In the genomic region with DNA sequence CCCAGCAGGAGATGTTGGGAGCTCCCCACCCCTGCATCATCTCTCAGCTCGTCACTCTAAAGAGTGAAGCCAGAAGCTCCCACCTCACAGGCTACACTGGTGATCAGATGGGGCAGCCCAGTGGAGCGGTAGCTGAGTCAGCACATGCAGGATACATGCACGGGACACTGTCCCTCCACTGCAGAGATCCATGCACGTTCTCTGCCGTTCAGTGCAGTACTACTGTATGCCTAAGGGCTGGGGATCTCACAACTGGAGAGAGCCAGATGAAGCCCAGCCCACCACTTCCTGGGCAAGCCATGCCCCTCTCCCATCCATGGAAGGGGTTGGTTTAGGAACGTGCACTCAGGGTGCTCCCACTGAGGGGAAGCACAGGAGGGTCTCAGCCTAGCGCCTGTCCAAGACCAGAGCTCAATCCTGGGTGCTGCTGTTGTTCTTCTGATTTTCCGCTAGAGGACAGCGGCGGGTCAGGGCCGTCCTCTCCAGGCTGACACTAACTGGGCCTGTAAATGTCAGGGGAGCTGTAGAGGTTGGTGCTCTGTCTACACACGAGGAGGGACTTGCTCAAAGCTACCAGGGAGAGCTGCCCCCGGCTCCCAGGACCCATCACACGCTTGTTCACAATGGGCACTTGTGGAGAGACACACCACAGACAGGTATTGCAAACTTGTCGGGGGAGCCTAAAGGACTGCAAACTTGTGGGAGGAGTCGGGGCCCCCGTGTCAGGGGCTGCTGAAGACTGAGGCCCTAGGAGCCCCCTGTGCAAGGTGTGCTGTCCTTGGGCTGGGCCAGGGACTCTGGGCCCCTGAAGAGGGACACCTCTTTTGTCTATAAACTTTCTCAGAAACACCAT, we compare ENCODE assay signal across 8 cellular contexts. TPM values are rescaled to one million over a fixed set of nuclear protein-coding genes. Genes with fewer than 3 reads are reported as not detected.
DNase-seq lines count a peak whose midpoint lies in the region; ATAC-seq and TF ChIP-seq lines count a peak whose summit lies in the region.

No MANE protein-coding gene starts in this region.

- TF ChIP-seq POLR2A in breast epithelium (IDR thresholded peaks at IDR 0.05): no peak
- TF ChIP-seq POLR2A in tibial nerve (IDR thresholded peaks at IDR 0.05): no peak

- H3K27me3 ChIP-seq in HL-60 (ENCODE audit: insufficient read depth, poor library complexity, severe bottlenecking): peaks cover 2% of the 10 kb centered on the region
- peaks cover 0 to 4% of the 10 kb centered on the region in 2 donors for H3K27me3 ChIP-seq in breast epithelium
- no peaks in the 10 kb centered on the region for H3K27me3 ChIP-seq in tibial nerve

- no peak overlapping the region for H3K4me3 ChIP-seq in HL-60 (replicated peaks; ENCODE audit: insufficient read depth, low read length)
- H3K4me3 ChIP-seq in breast epithelium: no peak overlapping the region
- H3K4me3 ChIP-seq in tibial nerve: no peak overlapping the region

- peak; percentile 62 for ATAC-seq in GM21381 (IDR thresholded peaks at IDR 0.05; ENCODE audit: unreplicated experiment)
- peak; percentile 79 for ATAC-seq in left colon

- no peak for TF ChIP-seq EP300 in tibial nerve (IDR thresholded peaks at IDR 0.05)

- DNase-seq in NCI-H2171 treated with DMSO at 0.1 percent for 48 hours (lab: John Stamatoyannopoulos, UW) (peak; percentile 10), NCI-H2171 (lab: John Stamatoyannopoulos, UW) (no peak), HL-60 (ENCODE audit: low read depth in 1 of 2, low spot score in 1 of 2) (peak; percentile 25 to 61), RWPE1 (ENCODE audit: low spot score) (peak; percentile 53), breast epithelium (ENCODE audit: low spot score in 2 of 2) (no peak), left colon (peak; percentile 52), tibial nerve (ENCODE audit: low spot score in 2 of 2) (no peak)

- H3K9me3 ChIP-seq in breast epithelium: no peaks in the 10 kb centered on the region
- no peaks in the 10 kb centered on the region for H3K9me3 ChIP-seq in tibial nerve

- H3K27ac ChIP-seq in HL-60 (replicated peaks): no peak overlapping the region
- no peak overlapping the region for H3K27ac ChIP-seq in RWPE1
- no peak overlapping the region for H3K27ac ChIP-seq in breast epithelium
- no peak overlapping the region for H3K27ac ChIP-seq in tibial nerve

- peak; percentile 95 for TF ChIP-seq CTCF in HL-60 (IDR thresholded peaks at IDR 0.05; ENCODE audit: insufficient read depth, low read length)
- TF ChIP-seq CTCF in RWPE1 (conservative IDR thresholded peaks at IDR 0.05; ENCODE audit: low read depth): peak; percentile 98
- TF ChIP-seq CTCF in breast epithelium (IDR thresholded peaks at IDR 0.05): peak in 2 of 3 donors; percentile 68 to 69
- peak; percentile 62 to 83 (median 79) for TF ChIP-seq CTCF in tibial nerve (IDR thresholded peaks at IDR 0.05)

- no peaks in the 10 kb centered on the region for H3K36me3 ChIP-seq in breast epithelium
- no peaks in the 10 kb centered on the region for H3K36me3 ChIP-seq in tibial nerve

- POLR2A ChIA-PET in RWPE1 (lab: Yijun Ruan, JAX; ENCODE audit: low non-redundant PET): interaction anchor here (1.1 kb wide), 1 partner anchor 15 kb away, joined by 3 read pairs; no protein-coding TSS in a partner anchor

- intact Hi-C loops in breast epithelium (cut with DNase I; ENCODE audit: low total_unique reads) (no loop called here), left colon (cut with DNase I, micrococcal nuclease) (no loop called here)

- H3K4me1 ChIP-seq in breast epithelium (no peaks in the 10 kb centered on the region), tibial nerve (peaks cover 0 to 23% (median 2%) of the 10 kb centered on the region in 4 donors)

- CTCF ChIA-PET in RWPE1 (lab: Yijun Ruan, JAX): interaction anchor here (0.6 to 2.1 kb wide), 13 partner anchors 9 to 397 kb away, joined by 3 to 46 read pairs (median 4); a partner anchor contains a TSS

- WGBS in tibial nerve, 2 donors: 32 to 39% methylated on average over 10 to 17 of the region's 17 CpGs

RNA-seq across cellular contexts. Expression of a gene that starts 18.2 kb away (rescaled TPM):
- total RNA-seq in breast epithelium (10 to 100 TPM in 1 of 3 donors, 1 to 10 TPM in 2; 4.8 to 11.5 (median 8.2) TPM), left colon (10 to 100 TPM; 18.7 to 24.4 TPM), tibial nerve (100 to 1,000 TPM in 1 of 4 donors, 10 to 100 TPM in 3; 29.1 to 125 (median 41.7) TPM)

RNA-seq across cellular contexts. Expression of a gene that starts 22.3 kb away (rescaled TPM):
- total RNA-seq in breast epithelium: 10 to 100 TPM; 16.4 to 28.8 (median 17.3) TPM
- total RNA-seq in left colon: 10 to 100 TPM; 13.8 to 18.3 TPM
- 100 to 1,000 TPM in 1 of 4 donors, 10 to 100 TPM in 3; 31.6 to 176 (median 69.7) TPM for total RNA-seq in tibial nerve

Comparison
In these comparisons a context has a peak if more than half of its experiments do, and no peak if none do; other contexts are left out.
1. DNase-seq: peak in NCI-H2171 treated with DMSO at 0.1 percent for 48 hours (single experiment), HL-60 (2 of 2), RWPE1 (single experiment) and left colon (2 of 2); none in NCI-H2171 (single experiment), breast epithelium (0 of 2) and tibial nerve (0 of 2).
2. Peak in every context shown above with its lines, with median percentiles within 50 percentile points of each other: CTCF ChIP-seq.